Comparison of ENCODE assay signal across 8 cellular contexts in genomic region chr5:147782053-147783028, GRCh38. TPM values are rescaled to one million over a fixed set of nuclear protein-coding genes. Genes with fewer than 3 reads are reported as not detected.
DNase-seq lines count a peak whose midpoint lies in the region; TF ChIP-seq lines count a peak whose summit lies in the region.

TSS of gene JAKMIP2 (minus strand) at chr5:147782728. CDS start at chr5:147671806, 110,922 bp downstream.

- no peaks in the 10 kb centered on the region for H3K27me3 Mint-ChIP-seq in nephron progenitor cell (ENCODE audit: low read depth, poor library complexity)

- peaks cover 39% of the 10 kb centered on the region for H3K4me1 Mint-ChIP-seq in nephron progenitor cell

- peak; percentile 98 for DNase-seq in A172 (ENCODE audit: low spot score)
- DNase-seq in GM19240 (ENCODE audit: insufficient read length, low spot score), result peak; percentile 8
- DNase-seq in HT1080 (ENCODE audit: low read depth), result peak; percentile 77
- DNase-seq in NK-92 treated with Interleukin-12 subunit alpha and Interleukin-12 subunit beta, amount 100 ng/mL, for 24 hours (lab: John Stamatoyannopoulos, UW), result peak; percentile 93
- DNase-seq in activated T-cell treated with anti-CD3 and anti-CD28 coated beads, Interleukin-2, amount 50 U/mL, for 48 hours, result peak; percentile 83 to 87
- DNase-seq in fibroblast of peridontal ligament (ENCODE audit: extremely low read depth), result peak; percentile 78
- DNase-seq in nephron progenitor cell, result peak; percentile 95
- DNase-seq in stimulated activated naive CD4-positive, alpha-beta T cell treated with Interleukin-2 at 50 U/mL for 16 hours (lab: John Stamatoyannopoulos, UW), result peak; percentile 89

- H3K4me3 Mint-ChIP-seq in nephron progenitor cell, result peak within 1 kb of the TSS; percentile 89

- H3K9me3 Mint-ChIP-seq in nephron progenitor cell, result no peaks in the 10 kb centered on the region

- H3K27ac Mint-ChIP-seq in nephron progenitor cell, result peak within 1 kb of the TSS; percentile 97

- H3K36me3 Mint-ChIP-seq in nephron progenitor cell (ENCODE audit: low read depth), result peaks cover under 1% of the 10 kb centered on the region

- TF ChIP-seq CTCF in nephron progenitor cell (IDR thresholded peaks at IDR 0.05), result no peak

RNA-seq across cellular contexts. Expression of gene JAKMIP2, which starts in this region (rescaled TPM):
- 12.5 and 15.6 TPM in 2 replicates for total RNA-seq in A172 (2014; rRNA removed; shearing (Covaris generic))
- total RNA-seq in HT1080 (2014; rRNA removed; shearing (Covaris generic)), result 0.58 and 1.2 TPM in 2 replicates
- polyA plus RNA-seq in HT1080 (2015; cell fraction: cytosol; rRNA removed), result 0.69 and 1.4 TPM in 2 replicates
- 0.31 and 0.32 TPM in 2 replicates for polyA plus RNA-seq in HT1080 (2015; cell fraction: nucleus; rRNA removed)

Comparison
In these comparisons a context has a peak if more than half of its experiments do, and no peak if none do; other contexts are left out.
1. Peak in every context shown above with its lines: DNase-seq.
2. DNase-seq: peak in every context shown above with its lines; median percentile 98 in A172; 95 in nephron progenitor cell; 93 in NK-92 treated with Interleukin-12 subunit alpha and Interleukin-12 subunit beta, amount 100 ng/mL, for 24 hours; 89 in stimulated activated naive CD4-positive, alpha-beta T cell treated with Interleukin-2 at 50 U/mL for 16 hours; 85 in activated T-cell treated with anti-CD3 and anti-CD28 coated beads, Interleukin-2, amount 50 U/mL, for 48 hours; 78 in fibroblast of peridontal ligament; 77 in HT1080; 8 in GM19240.